Comparison of ENCODE assay signal across 1 cellular context in genomic region chr19:21610787-21611186, GRCh38.
TF ChIP-seq lines count a peak whose summit lies in the region.

No MANE protein-coding gene starts in this region.

TF ChIP-seq in K562, 482 proteins besides CTCF, POLR2A, EP300 and RAD21 (continued from another document and continues in another):
- TF ChIP-seq ZBTB40 (IDR thresholded peaks at IDR 0.05), result no peak
- no peak for TF ChIP-seq ZBTB40 (CRISPR knock-in tag; IDR thresholded peaks at IDR 0.05)
- TF ChIP-seq ELF2 (CRISPR knock-in tag; IDR thresholded peaks at IDR 0.05), result no peak
- TF ChIP-seq STAT5B (CRISPR knock-in tag; IDR thresholded peaks at IDR 0.05), result no peak
- TF ChIP-seq ZNF830 (CRISPR knock-in tag; IDR thresholded peaks at IDR 0.05), result no peak
- TF ChIP-seq ZNF592 (IDR thresholded peaks at IDR 0.05), result peak; percentile 89
- TF ChIP-seq DMBX1 (CRISPR knock-in tag; IDR thresholded peaks at IDR 0.05; ENCODE audit: borderline replicate concordance), result peak; percentile 92; the same call in 1 of the 2 replicates
- no peak for TF ChIP-seq CTCFL (IDR thresholded peaks at IDR 0.05; ENCODE audit: borderline replicate concordance, insufficient read depth, low read depth, low read length, poor library complexity, severe bottlenecking)
- TF ChIP-seq THRB (CRISPR knock-in tag; conservative IDR thresholded peaks at IDR 0.05), result 0 out of 2 replicates have a peak, but pooled peaks have one; percentile 17
- TF ChIP-seq ZNF76 (CRISPR knock-in tag; IDR thresholded peaks at IDR 0.05; ENCODE audit: borderline replicate concordance), result peak; percentile 44; the same call in 1 of the 2 replicates
- no peak for TF ChIP-seq BMI1 (IDR thresholded peaks at IDR 0.05; ENCODE audit: low read length)
- TF ChIP-seq SETDB1 (IDR thresholded peaks at IDR 0.05; ENCODE audit: low read length), result no peak
- no peak for TF ChIP-seq FOS (IDR thresholded peaks at IDR 0.05; ENCODE audit: extremely low read depth, insufficient read length)
- no peak for TF ChIP-seq THRAP3 (IDR thresholded peaks at IDR 0.05; ENCODE audit: borderline replicate concordance)
- TF ChIP-seq RBFOX2 (IDR thresholded peaks at IDR 0.05; ENCODE audit: low read depth, low read length), result no peak
- no peak for TF ChIP-seq MNT (conservative IDR thresholded peaks at IDR 0.05)
- peak; percentile 61; the same call in 1 of the 2 replicates for TF ChIP-seq ZNF644 (tag; IDR thresholded peaks at IDR 0.05; ENCODE audit: low read depth)
- no peak for TF ChIP-seq ZNF589 (CRISPR knock-in tag; IDR thresholded peaks at IDR 0.05; ENCODE audit: low read depth)
- no peak for TF ChIP-seq RBM14 (IDR thresholded peaks at IDR 0.05; ENCODE audit: borderline replicate concordance, insufficient read depth, low read depth, low read length)
- peak; percentile 83 for TF ChIP-seq ZNF41 (CRISPR knock-in tag; conservative IDR thresholded peaks at IDR 0.05)
- TF ChIP-seq ZHX1 (conservative IDR thresholded peaks at IDR 0.05; ENCODE audit: low read length), result no peak
- TF ChIP-seq TCF15 (CRISPR knock-in tag; IDR thresholded peaks at IDR 0.05), result peak; percentile 78; the same call in 1 of the 2 replicates
- TF ChIP-seq TCFL5 (CRISPR knock-in tag; conservative IDR thresholded peaks at IDR 0.05), result no peak
- no peak for TF ChIP-seq SRF (CRISPR knock-in tag; IDR thresholded peaks at IDR 0.05)
- TF ChIP-seq MYBL2 (IDR thresholded peaks at IDR 0.05; ENCODE audit: low read depth), result no peak
- no peak for TF ChIP-seq MYBL2 (CRISPR knock-in tag; IDR thresholded peaks at IDR 0.05; ENCODE audit: borderline replicate concordance)
- TF ChIP-seq EWSR1 (IDR thresholded peaks at IDR 0.05; ENCODE audit: borderline replicate concordance, low read depth, partially characterized antibody), result no peak
- TF ChIP-seq ZNF699 (CRISPR knock-in tag; IDR thresholded peaks at IDR 0.05; ENCODE audit: insufficient replicate concordance), result no peak
- TF ChIP-seq ETV1 (tag; conservative IDR thresholded peaks at IDR 0.05; ENCODE audit: low read depth), result no peak
- TF ChIP-seq NFE2L1 (tag; IDR thresholded peaks at IDR 0.05; ENCODE audit: borderline replicate concordance, low read depth), result 0 out of 2 replicates have a peak, but pooled peaks have one; percentile 5
- TF ChIP-seq ZNF668 (CRISPR knock-in tag; IDR thresholded peaks at IDR 0.05), result no peak; the same call in 1 of the 2 replicates
- TF ChIP-seq FUS (optimal IDR thresholded peaks at IDR 0.05; ENCODE audit: low read depth, low read length), result no peak
- TF ChIP-seq HNRNPK (IDR thresholded peaks at IDR 0.05; ENCODE audit: low read depth, low read length, poor library complexity, severe bottlenecking), result no peak
- peak; percentile 56; the same call in 1 of the 2 replicates for TF ChIP-seq ZNF175 (CRISPR knock-in tag; IDR thresholded peaks at IDR 0.05; ENCODE audit: low read depth)
- no peak for TF ChIP-seq KAT8 (IDR thresholded peaks at IDR 0.05; ENCODE audit: low read depth)
